Comparison of ENCODE assay signal across 30 cellular contexts in the genomic region with DNA sequence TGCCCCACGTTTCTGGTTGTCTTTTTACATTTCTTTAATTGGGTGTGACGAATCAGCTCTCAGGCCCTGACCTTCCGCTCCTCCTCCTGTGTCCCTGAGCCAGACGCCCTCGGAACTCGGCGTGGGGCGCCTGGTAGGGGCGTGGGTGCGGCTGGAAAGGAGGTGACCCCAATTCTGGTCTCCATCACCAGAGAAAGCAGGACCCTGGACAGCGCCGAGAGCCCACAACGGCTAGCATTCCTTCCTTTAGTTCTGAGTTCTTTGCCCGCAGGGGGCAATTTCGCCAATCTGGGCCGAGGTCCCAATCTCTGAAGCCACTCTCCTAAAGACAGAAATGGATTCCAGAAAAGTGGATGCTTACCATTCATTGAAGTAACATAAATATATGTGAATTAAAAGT. TPM values are rescaled to one million over a fixed set of nuclear protein-coding genes. Genes with fewer than 3 reads are reported as not detected.
A peak's percentile ranks its signal among the peaks of the same experiment; 100 is the strongest.
DNase-seq lines count a peak whose midpoint lies in the region; ATAC-seq, FAIRE-seq and TF ChIP-seq lines count a peak whose summit lies in the region.
"Had no signal": no experiment of that assay in that cellular context is flagged by ENCODE, and none has a peak within 500 bp of the region (broad histone marks: within the 10 kb centered on the region; RNA-seq: fewer than 3 reads in every experiment).

No MANE protein-coding gene starts in this region.

- POLR2A ChIA-PET in A549 (lab: Yijun Ruan, JAX) = no interaction called here
- POLR2A ChIA-PET in OCI-LY7 (lab: Charles Lee) = no interaction called here

- H3K36me3 ChIP-seq in hepatocyte (replicated peaks; ENCODE audit: insufficient read depth, low read depth) = no peaks in the 10 kb centered on the region
- H3K36me3 ChIP-seq in OCI-LY7 (ENCODE audit: insufficient read depth, low read length) = peaks cover 15% of the 10 kb centered on the region; the same call in 1 of the 2 replicates
- H3K36me3 ChIP-seq: heart left ventricle, left ventricle myocardium inferior, sigmoid colon, uterus had no signal

- no peaks in the 10 kb centered on the region for H4K20me1 ChIP-seq in hepatocyte (ENCODE audit: insufficient read depth, poor library complexity, severe bottlenecking)
- H4K20me1 ChIP-seq in OCI-LY7 (ENCODE audit: insufficient read depth, low read length) = no peaks in the 10 kb centered on the region

- DNase-seq in A549 (ENCODE audit: low read depth in 1 of 2, low spot score in 1 of 2) (no peak), ELF-1 (ENCODE audit: low read depth, low spot score) (peak; percentile 61), hepatocyte (ENCODE audit: low spot score) (peak; percentile 23), HT-29 (ENCODE audit: low spot score) (no peak), OCI-LY7 (ENCODE audit: low spot score) (no peak)
- no peak for DNase-seq in activated naive CD4-positive, alpha-beta T cell (lab: John Stamatoyannopoulos, UW)
- DNase-seq in activated CD4-positive, alpha-beta T cell treated with anti-CD3 and anti-CD28 coated beads for 1 hour = no peak
- DNase-seq: ACHN; activated CD4-positive, CD25-positive, alpha-beta regulatory T cell treated with anti-CD3 and anti-CD28 coated beads, Interleukin-2, amount 50 U/mL, for 72 hours; activated CD8-positive, alpha-beta T cell treated with anti-CD3 and anti-CD28 coated beads, Interleukin-2, amount 10 ng/mL, durations not matched to agents 7 days and 5 days; aorta; central memory CD4-positive, alpha-beta T cell; dermis blood vessel endothelial cell; heart left ventricle; IMR-90; left ventricle myocardium inferior; NCI-H1417 treated with DMSO at 0.1 percent for 48 hours; NCI-H510A; sigmoid colon; stimulated activated CD4-positive, alpha-beta T cell treated with anti-CD3 and anti-CD28 coated beads, Interleukin-15, amount 100 ng/mL, for 24 hours; substantia nigra; uterus had no signal

- 15% methylated on average over 16 of the region's 16 CpGs for WGBS in A549 (ENCODE audit: missing lambda C conversion rate)
- WGBS in hepatocyte (ENCODE audit: low lambda C conversion rate, missing lambda C conversion rate) = 85% methylated on average over 16 of the region's 16 CpGs

- H3K27ac ChIP-seq in A549 (no peak overlapping the region), hepatocyte (no peak overlapping the region), OCI-LY7 (ENCODE audit: low read depth, low read length, poor library complexity, severe bottlenecking) (no peak overlapping the region)
- H3K27ac ChIP-seq: epithelial cell of prostate, heart left ventricle, HL-60, left ventricle myocardium inferior, RWPE1, sigmoid colon, uterus had no signal

- H3K9me3 ChIP-seq in A549 (no peaks in the 10 kb centered on the region), hepatocyte (ENCODE audit: low read depth) (no peaks in the 10 kb centered on the region), OCI-LY7 (ENCODE audit: low read length) (no peaks in the 10 kb centered on the region)
- H3K9me3 ChIP-seq: uterus had no signal

- H3K79me2 ChIP-seq in hepatocyte (no peaks in the 10 kb centered on the region), OCI-LY7 (ENCODE audit: insufficient read depth, low read depth, low read length) (no peaks in the 10 kb centered on the region)

- no peak for TF ChIP-seq EP300 in A549 (IDR thresholded peaks at IDR 0.05)

- no peak for TF ChIP-seq RAD21 in A549 (conservative IDR thresholded peaks at IDR 0.05 in 1 of 2, IDR thresholded peaks at IDR 0.05 in 1 of 2)

- H3K4me2 ChIP-seq in A549 = no peak overlapping the region
- H3K4me2 ChIP-seq in hepatocyte = no peak overlapping the region
- no peak overlapping the region for H3K4me2 ChIP-seq in OCI-LY7 (ENCODE audit: low read length)

- H2AFZ ChIP-seq in hepatocyte (no peak overlapping the region), OCI-LY7 (ENCODE audit: low read length) (no peak overlapping the region)

- no TSS peak for BruUV-seq in OCI-LY7 (replicated peaks; lab: Mats Ljungman, UMichigan)

- ATAC-seq in A549 = no peak
- ATAC-seq: activated CD8-positive, alpha-beta T cell treated with anti-CD3 and anti-CD28 coated beads, Interleukin-2, amount 10 ng/mL, durations not matched to agents 7 days and 5 days; heart left ventricle had no signal

- no peak for FAIRE-seq in A549 (lab: Jason Lieb, UNC)
- FAIRE-seq: GM12891 had no signal

- no peaks in the 10 kb centered on the region for H3K4me1 ChIP-seq in A549
- peaks cover 12% of the 10 kb centered on the region for H3K4me1 ChIP-seq in hepatocyte (ENCODE audit: insufficient read depth)
- no peaks in the 10 kb centered on the region for H3K4me1 ChIP-seq in OCI-LY7 (ENCODE audit: insufficient read depth, low read length, poor library complexity, severe bottlenecking)
- H3K4me1 ChIP-seq: heart left ventricle, left ventricle myocardium inferior, sigmoid colon, uterus had no signal

- no peak overlapping the region for H3K4me3 ChIP-seq in A549
- no peak overlapping the region for H3K4me3 ChIP-seq in hepatocyte
- H3K4me3 ChIP-seq in OCI-LY7 (ENCODE audit: low read depth, low read length, poor library complexity, severe bottlenecking) = no peak overlapping the region
- H3K4me3 ChIP-seq: heart left ventricle, left ventricle myocardium inferior, sigmoid colon, uterus had no signal

- no peak for TF ChIP-seq CTCF in A549 (IDR thresholded peaks at IDR 0.05)
- TF ChIP-seq CTCF in hepatocyte (IDR thresholded peaks at IDR 0.05; ENCODE audit: poor library complexity) = no peak
- TF ChIP-seq CTCF in OCI-LY7 (conservative IDR thresholded peaks at IDR 0.05; ENCODE audit: low read length) = no peak

- H3K9me2 ChIP-seq in hepatocyte (replicated peaks; ENCODE audit: insufficient read depth) (no peaks in the 10 kb centered on the region), OCI-LY7 (ENCODE audit: insufficient read depth, low read length) (no peaks in the 10 kb centered on the region)

- CTCF ChIA-PET in A549 (lab: Yijun Ruan, JAX) (no interaction called here), OCI-LY7 (lab: Charles Lee; ENCODE audit: unreplicated experiment) (no interaction called here)

- intact Hi-C loops in OCI-LY7 (cut with micrococcal nuclease; ENCODE audit: unreplicated experiment) = no loop called here

- no peaks in the 10 kb centered on the region for H3K27me3 ChIP-seq in hepatocyte
- H3K27me3 ChIP-seq: heart left ventricle, sigmoid colon, uterus had no signal

- TF ChIP-seq POLR2A in A549 (IDR thresholded peaks at IDR 0.05; ENCODE audit: low read length) = no peak

TF ChIP-seq in A549, 52 proteins besides CTCF, POLR2A, EP300 and RAD21 (continues in another document):
- TF ChIP-seq KDM1A (IDR thresholded peaks at IDR 0.05; ENCODE audit: low read depth) (no peak), RARB (CRISPR knock-in tag; IDR thresholded peaks at IDR 0.05) (no peak)

RNA-seq across cellular contexts. Expression of a gene that starts 11.7 kb away (rescaled TPM):
- polyA plus RNA-seq in A549 (2011; rRNA removed) (not detected in 2 replicates), A549 (2017; fragmentation: RNase III; extraction: RNeasy Plus Mini Kit Qiagen cat#74134 plus additional on column Dnase treatment) (not detected in 3 replicates), hepatocyte (0.35 TPM in 1 of 2 replicates, not detected in the other)
- not detected in 2 replicates for polyA plus RNA-seq in A549 (2012; cell fraction: cytosol; rRNA removed)
- not detected in 2 replicates for polyA plus RNA-seq in A549 (2012; cell fraction: nucleus; rRNA removed)
- not detected in 2 replicates for polyA minus RNA-seq in A549 (2011; rRNA and poly(A)+ RNA removed)
- polyA plus RNA-seq in PFSK-1 (2012; ENCODE audit: insufficient read length, low read depth) = not detected
- total RNA-seq in hepatocyte (0.30 TPM in 1 of 2 replicates, not detected in the other), OCI-LY7 (2022) (2.7 and 2.9 TPM in 2 replicates)
- total RNA-seq in HT-29 (2014; rRNA removed; shearing (Covaris generic)) = 0.05 TPM in 1 of 2 replicates, not detected in the other
- total RNA-seq in OCI-LY7 (2014; rRNA removed; shearing (Covaris generic)) = 2.3 TPM in 2 replicates
- total RNA-seq: activated CD8-positive, alpha-beta T cell treated with anti-CD3 and anti-CD28 coated beads, Interleukin-2, amount 10 ng/mL, durations not matched to agents 7 days and 5 days; aorta; dermis blood vessel endothelial cell; heart left ventricle; IMR-90; left ventricle myocardium inferior; M059J; mononuclear cell; sigmoid colon had no signal
- polyA plus RNA-seq: aorta, CD14-positive monocyte, heart left ventricle, IMR-90 had no signal

RNA-seq across cellular contexts. Expression of a gene that starts 56.8 kb away (rescaled TPM):
- 0.04 TPM in 1 of 2 replicates, not detected in the other for polyA plus RNA-seq in A549 (2011; rRNA removed)
- not detected in 2 replicates for polyA plus RNA-seq in A549 (2012; cell fraction: cytosol; rRNA removed)
- not detected in 2 replicates for polyA plus RNA-seq in A549 (2012; cell fraction: nucleus; rRNA removed)
- not detected in 3 replicates for polyA plus RNA-seq in A549 (2017; fragmentation: RNase III; extraction: RNeasy Plus Mini Kit Qiagen cat#74134 plus additional on column Dnase treatment)
- 0.04 TPM in 1 of 2 replicates, not detected in the other for polyA minus RNA-seq in A549 (2011; rRNA and poly(A)+ RNA removed)
- polyA plus RNA-seq in PFSK-1 (2012; ENCODE audit: insufficient read length, low read depth) = not detected
- 0.24 and 0.40 TPM in 2 replicates for total RNA-seq in hepatocyte
- polyA plus RNA-seq in hepatocyte = not detected in 2 replicates
- total RNA-seq in HT-29 (2014; rRNA removed; shearing (Covaris generic)) = not detected in 2 replicates
- 3.8 and 6.4 TPM in 2 replicates for total RNA-seq in OCI-LY7 (2014; rRNA removed; shearing (Covaris generic))
- 6.2 and 6.4 TPM in 2 replicates for total RNA-seq in OCI-LY7 (2022)
- total RNA-seq: dermis blood vessel endothelial cell, heart left ventricle, left ventricle myocardium inferior, M059J had no signal
- polyA plus RNA-seq: CD14-positive monocyte, heart left ventricle, IMR-90 had no signal

RNA-seq across cellular contexts. Expression of a gene that starts 57.0 kb away (rescaled TPM):
- polyA plus RNA-seq in A549 (2011; rRNA removed) (1.3 and 2.1 TPM in 2 replicates), A549 (2017; fragmentation: RNase III; extraction: RNeasy Plus Mini Kit Qiagen cat#74134 plus additional on column Dnase treatment) (0.70 to 1.4 TPM (median 0.70 TPM) in 3 replicates), hepatocyte (1.4 and 3.4 TPM in 2 replicates)
- 0.35 and 0.52 TPM in 2 replicates for polyA plus RNA-seq in A549 (2012; cell fraction: cytosol; rRNA removed)
- polyA plus RNA-seq in A549 (2012; cell fraction: nucleus; rRNA removed) = 0.35 and 0.75 TPM in 2 replicates
- 3.0 and 3.4 TPM in 2 replicates for polyA minus RNA-seq in A549 (2011; rRNA and poly(A)+ RNA removed)
- polyA plus RNA-seq in PFSK-1 (2012; ENCODE audit: insufficient read length, low read depth) = not detected
- total RNA-seq in hepatocyte (3.3 and 5.0 TPM in 2 replicates), OCI-LY7 (2022) (not detected in 2 replicates)
- total RNA-seq in HT-29 (2014; rRNA removed; shearing (Covaris generic)) = 1.8 and 2.5 TPM in 2 replicates
- total RNA-seq in OCI-LY7 (2014; rRNA removed; shearing (Covaris generic)) = not detected in 2 replicates
- total RNA-seq: activated CD8-positive, alpha-beta T cell treated with anti-CD3 and anti-CD28 coated beads, Interleukin-2, amount 10 ng/mL, durations not matched to agents 7 days and 5 days; mononuclear cell had no signal
- polyA plus RNA-seq: CD14-positive monocyte had no signal

Comparison
In these comparisons a context has a peak if more than half of its experiments do, and no peak if none do; other contexts are left out.
1. DNase-seq: peak in ELF-1 (single experiment) and hepatocyte (single experiment); none in A549 (0 of 2), activated naive CD4-positive, alpha-beta T cell (0 of 4), activated CD4-positive, alpha-beta T cell treated with anti-CD3 and anti-CD28 coated beads for 1 hour (single experiment), HT-29 (single experiment) and OCI-LY7 (single experiment).